In the genomic region with DNA sequence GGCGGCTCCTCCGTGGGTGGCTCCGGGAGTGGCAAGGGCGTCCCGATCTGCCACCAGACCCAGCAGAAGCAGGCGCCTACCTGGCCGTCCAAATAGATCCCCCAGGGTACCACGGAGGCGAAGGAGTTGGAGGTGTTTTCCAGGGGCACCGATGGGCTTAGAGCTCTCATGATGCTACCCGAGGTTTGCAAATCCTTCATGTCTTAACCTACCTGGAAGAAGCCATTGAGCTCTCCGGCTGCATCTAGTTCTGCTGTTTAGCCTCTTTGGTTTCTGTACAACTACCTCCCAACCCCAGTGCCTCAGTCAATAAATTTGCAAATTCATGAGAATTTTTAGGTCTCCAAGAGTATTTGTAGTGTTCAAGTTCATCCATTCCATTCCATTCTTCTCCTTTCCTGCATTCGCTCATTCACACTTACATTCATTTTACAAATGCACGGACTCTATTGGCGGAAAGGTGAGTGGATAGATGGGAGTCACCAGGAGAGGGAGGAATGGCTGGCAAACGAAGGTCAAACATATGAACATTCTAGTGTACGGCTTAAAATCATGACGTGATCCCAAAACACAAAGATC, we compare ENCODE assay signal across 9 cellular contexts. TPM values are rescaled to one million over a fixed set of nuclear protein-coding genes. Genes with fewer than 3 reads are reported as not detected.
DNase-seq lines count a peak whose midpoint lies in the region; ATAC-seq, FAIRE-seq and TF ChIP-seq lines count a peak whose summit lies in the region.
"Had no signal": no experiment of that assay in that cellular context is flagged by ENCODE, and none has a peak within 500 bp of the region (broad histone marks: within the 10 kb centered on the region; RNA-seq: fewer than 3 reads in every experiment).

No MANE protein-coding gene starts in this region.

- TF ChIP-seq POLR2A in GM12878 (IDR thresholded peaks at IDR 0.05; ENCODE audit: low read depth, low read length) (no peak), uterus (IDR thresholded peaks at IDR 0.05) (no peak)

- H3K9me3 Mint-ChIP-seq in Caco-2 (ENCODE audit: unreplicated experiment) = no peaks in the 10 kb centered on the region

- H4K20me1 ChIP-seq in GM12878 (ENCODE audit: control insufficient read depth, insufficient read depth) = no peaks in the 10 kb centered on the region

- H3K9me3 ChIP-seq in heart right ventricle (no peaks in the 10 kb centered on the region), GM12878 (replicated peaks; ENCODE audit: control insufficient read depth, insufficient read depth, low read length) (no peaks in the 10 kb centered on the region), mesodermal cell (ENCODE audit: control insufficient read depth, low read length) (no peaks in the 10 kb centered on the region), uterus (no peaks in the 10 kb centered on the region), Caco-2 (no peaks in the 10 kb centered on the region)

- no peaks in the 10 kb centered on the region for H3K4me1 Mint-ChIP-seq in Caco-2 (ENCODE audit: low read depth, unreplicated experiment)

- H3K27ac Mint-ChIP-seq in Caco-2 (ENCODE audit: unreplicated experiment) = no peak overlapping the region

- H3K4me3 ChIP-seq in heart right ventricle (peak overlapping the region in 9 of 10 donors; percentile 37 to 54 (median 49)), GM12878 (peak overlapping the region; percentile 50; the same call in 1 of the 2 replicates), mesodermal cell (ENCODE audit: extremely low read depth, insufficient read depth, low read length, poor library complexity, severe bottlenecking) (peak overlapping the region; percentile 55), uterus (peak overlapping the region; percentile 12 to 48), Caco-2 (ENCODE audit: low read depth, low read length) (no peak overlapping the region)

- no peak for TF ChIP-seq RAD21 in GM12878 (IDR thresholded peaks at IDR 0.05; ENCODE audit: insufficient read depth, low read depth, low read length)

- 24 to 27% methylated on average over 18 of the region's 18 CpGs for WGBS in heart right ventricle, 2 donors
- 2% methylated on average over 18 of the region's 18 CpGs for WGBS in GM12878 (ENCODE audit: insufficient coverage, insufficient replicate concordance, low lambda C conversion rate, missing lambda C conversion rate)
- WGBS in mesodermal cell (ENCODE audit: insufficient coverage in 2 of 2), 2 experiments = 17 to 25% methylated on average over 15 of the region's 18 CpGs

- H3K36me3 ChIP-seq in heart right ventricle = no peaks in the 10 kb centered on the region
- no peaks in the 10 kb centered on the region for H3K36me3 ChIP-seq in GM12878 (ENCODE audit: control insufficient read depth in 2 of 2, insufficient read depth in 2 of 2, low read length in 1 of 2)
- no peaks in the 10 kb centered on the region for H3K36me3 ChIP-seq in mesodermal cell (ENCODE audit: control insufficient read depth, insufficient read depth, low read length)
- no peaks in the 10 kb centered on the region for H3K36me3 ChIP-seq in uterus
- no peaks in the 10 kb centered on the region for H3K36me3 ChIP-seq in Caco-2 (ENCODE audit: control insufficient read depth, insufficient read depth, low read length)

- H3K9ac ChIP-seq in GM12878 (ENCODE audit: control insufficient read depth, insufficient read depth, low read length) = no peak overlapping the region; the same call in 1 of the 2 replicates

- ATAC-seq in heart right ventricle (no peak), Right ventricle myocardium superior (ENCODE audit: poor library complexity) (no peak), GM12878 (peak; percentile 6), GM18861 (IDR thresholded peaks at IDR 0.05; ENCODE audit: unreplicated experiment) (no peak)

- H3K27me3 ChIP-seq in heart right ventricle (peaks cover 2 to 81% (median 63%) of the 10 kb centered on the region in 7 donors), GM12878 (replicated peaks in 1 of 2; ENCODE audit: control insufficient read depth in 2 of 2, insufficient read depth in 2 of 2, low read length in 1 of 2) (0 out of 4 replicates have a peak, but pooled peaks cover 0 to 4% of the 10 kb centered on the region in 2 experiments), uterus (peaks cover 0 to 18% of the 10 kb centered on the region in 2 donors), Caco-2 (replicated peaks; ENCODE audit: control insufficient read depth, insufficient read depth, low read length) (no peaks in the 10 kb centered on the region; the same call in 1 of the 2 replicates)

- SMC1A ChIA-PET in GM12878 (lab: Charles Lee; ENCODE audit: uncharacterized antibody, unreplicated experiment) = interaction anchor here (0.7 to 2.8 kb wide), 19 partner anchors 9 to 472 kb away, joined by 3 to 31 read pairs (median 4); no protein-coding TSS in a partner anchor

- peak overlapping the region; percentile 91 for H3K4me2 ChIP-seq in GM12878 (ENCODE audit: control insufficient read depth, insufficient read depth)

- CTCF ChIA-PET in GM12878 (lab: Yijun Ruan, JAX) = interaction anchor here (0.7 to 4.1 kb wide), 15 partner anchors 8 to 234 kb away, joined by 3 to 38 read pairs (median 6); no protein-coding TSS in a partner anchor
- CTCF ChIA-PET in Caco-2 (lab: Charles Lee) = no interaction called here

- no peaks in the 10 kb centered on the region for H3K36me3 Mint-ChIP-seq in Caco-2 (ENCODE audit: insufficient read depth, unreplicated experiment)

- POLR2A ChIA-PET in GM12878 (lab: Charles Lee) (interaction anchor here (1.0 to 1.9 kb wide), 7 partner anchors 8 to 83 kb away, joined by 3 to 11 read pairs (median 7); no protein-coding TSS in a partner anchor), Caco-2 (lab: Charles Lee) (no interaction called here)

- FAIRE-seq in GM12878 (lab: Jason Lieb, UNC) = no peak

- H3K27ac ChIP-seq in heart right ventricle = no peak overlapping the region
- H3K27ac ChIP-seq in GM12878 (ENCODE audit: control insufficient read depth, insufficient read depth) = no peak overlapping the region
- no peak overlapping the region for H3K27ac ChIP-seq in mesodermal cell (ENCODE audit: low read depth, low read length, severe bottlenecking)
- H3K27ac ChIP-seq in uterus = no peak overlapping the region

- no peak for TF ChIP-seq CTCF in heart right ventricle (IDR thresholded peaks at IDR 0.05)
- TF ChIP-seq CTCF in GM12878 (IDR thresholded peaks at IDR 0.05 in 2 of 3, conservative IDR thresholded peaks at IDR 0.05 in 1 of 3; ENCODE audit: control insufficient read depth in 2 of 3, extremely low read depth in 1 of 3, insufficient read depth in 1 of 3, low read depth in 3 of 3, low read length in 3 of 3) = no peak
- no peak for TF ChIP-seq CTCF in uterus (IDR thresholded peaks at IDR 0.05)
- TF ChIP-seq CTCF in Caco-2 (IDR thresholded peaks at IDR 0.05; ENCODE audit: insufficient read depth in 1 of 2, low read depth in 1 of 2, low read length in 1 of 2, severe bottlenecking in 1 of 2, unreplicated experiment in 1 of 2) = no peak

- RAD21 ChIA-PET in GM12878 (lab: Charles Lee; ENCODE audit: unreplicated experiment) = interaction anchor here (0.6 to 4.2 kb wide), 12 partner anchors 9 to 139 kb away, joined by 3 to 31 read pairs (median 5); no protein-coding TSS in a partner anchor

- H3K4me3 Mint-ChIP-seq in Caco-2 (ENCODE audit: unreplicated experiment) = no peak overlapping the region

- H3K4me1 ChIP-seq in heart right ventricle = peaks cover 3 to 21% (median 9%) of the 10 kb centered on the region in 9 donors
- H3K4me1 ChIP-seq in GM12878 (ENCODE audit: control insufficient read depth, insufficient read depth, low read length) = peaks cover 15% of the 10 kb centered on the region
- H3K4me1 ChIP-seq in mesodermal cell (ENCODE audit: control insufficient read depth, insufficient read depth, low read length, poor library complexity, severe bottlenecking) = no peaks in the 10 kb centered on the region
- H3K4me1 ChIP-seq in uterus = peaks cover 0 to 7% of the 10 kb centered on the region in 2 donors
- no peaks in the 10 kb centered on the region for H3K4me1 ChIP-seq in Caco-2

- no peak for DNase-seq in heart right ventricle
- no peak for DNase-seq in Right ventricle myocardium superior
- no peak for DNase-seq in GM12878 (ENCODE audit: low read depth, low spot score)
- no peak for DNase-seq in uterus
- DNase-seq in Caco-2 = no peak
- DNase-seq in NCI-H2029 treated with DMSO at 0.1 percent for 48 hours (lab: John Stamatoyannopoulos, UW) = no peak
- DNase-seq: GF-D8 had no signal

- 0 out of 2 replicates have a peak overlapping the region, but pooled peaks have one; percentile 2 for H2AFZ ChIP-seq in GM12878 (ENCODE audit: control insufficient read depth, low read depth, low read length)

- TF ChIP-seq EP300 in GM12878 (IDR thresholded peaks at IDR 0.05; ENCODE audit: borderline replicate concordance in 1 of 2, control insufficient read depth in 1 of 2, low read depth in 2 of 2, low read length in 2 of 2) = no peak

- BruUV-seq in GM12878 (replicated peaks; lab: Mats Ljungman, UMichigan) = no TSS peak
- BruUV-seq in Caco-2 (replicated peaks; lab: Mats Ljungman, UMichigan) = no TSS peak

- intact Hi-C loops in heart right ventricle (cut with DNase I) = no loop called here
- intact Hi-C loops in Right ventricle myocardium superior (cut with DNase I) = no loop called here
- intact Hi-C loops in GM12878 (cut with micrococcal nuclease; ENCODE audit: unreplicated experiment) = loop anchor here (5.0 kb wide), 1 partner anchor 80 kb away; no protein-coding TSS in a partner anchor
- intact Hi-C loops in uterus (cut with DNase I; ENCODE audit: low total_unique reads) = no loop called here
- intact Hi-C loops in Caco-2 (cut with micrococcal nuclease; ENCODE audit: unreplicated experiment) = no loop called here

- in situ Hi-C loops in GM12878 (cut with MboI) = no loop called here

- H3K27me3 Mint-ChIP-seq in Caco-2 (ENCODE audit: insufficient read depth, unreplicated experiment) = peaks cover 26% of the 10 kb centered on the region

- no peaks in the 10 kb centered on the region for H3K79me2 ChIP-seq in GM12878 (ENCODE audit: control insufficient read depth, insufficient read depth, low read length)

RNA-seq across cellular contexts. Expression of gene LORICRIN, which starts 2.4 kb away (rescaled TPM):
- total RNA-seq in heart right ventricle = not detected
- polyA plus RNA-seq in heart right ventricle = not detected
- not detected for total RNA-seq in Right ventricle myocardium superior
- not detected in 2 replicates for total RNA-seq in GM12878 (2013; cell fraction: nucleolus; rRNA removed)
- total RNA-seq in GM12878 (2014; rRNA removed) = 0.06 TPM in 1 of 2 replicates, not detected in the other
- total RNA-seq in GM12878 (2014; rRNA removed; fragmentation: Illumina TruSeq; extraction: Trizol) = not detected in 2 replicates
- total RNA-seq in GM12878 (2021) = not detected in 2 replicates
- not detected for polyA plus RNA-seq in GM12878 (2011; ENCODE audit: low read depth)
- polyA plus RNA-seq in GM12878 (2011; rRNA removed) = not detected in 2 replicates
- 0.07 TPM in 1 of 2 replicates, not detected in the other for polyA plus RNA-seq in GM12878 (2011; cell fraction: cytosol; rRNA removed)
- 0.25 and 0.39 TPM in 2 replicates for polyA plus RNA-seq in GM12878 (2011; cell fraction: nucleus; rRNA removed)
- not detected in 2 replicates for polyA plus RNA-seq in GM12878 (2012)
- polyA plus RNA-seq in GM12878 (2014; fragmentation: Illumina TruSeq; extraction: Trizol) = not detected in 2 replicates
- not detected for polyA plus RNA-seq in GM12878 (2014; fragmentation: Nextera tagmentation; extraction: Ambion mirVana)
- 0.37 TPM in 1 of 2 replicates, not detected in the other for polyA plus RNA-seq in GM12878 (2014; rRNA removed)
- not detected for polyA plus RNA-seq in GM12878 (2016; fragmentation: Nextera tagmentation; extraction: Ambion mirVana)
- 0.26 TPM in 1 of 2 replicates, not detected in the other for polyA minus RNA-seq in GM12878 (2011; rRNA and poly(A)+ RNA removed)
- polyA minus RNA-seq in GM12878 (2011; cell fraction: cytosol; rRNA and poly(A)+ RNA removed) = not detected in 2 replicates
- polyA minus RNA-seq in GM12878 (2011; cell fraction: nucleus; rRNA and poly(A)+ RNA removed) = 0.57 TPM in 1 of 2 replicates, not detected in the other
- polyA plus RNA-seq in mesodermal cell (2013, experiment 1 of 2) = 0.55 TPM
- polyA plus RNA-seq in mesodermal cell (2013, experiment 2 of 2) = 0.66 TPM
- total RNA-seq in uterus = not detected
- total RNA-seq in Caco-2 (2022) = not detected in 2 replicates

RNA-seq across cellular contexts. Expression of gene PRR9, which starts 44.5 kb away (rescaled TPM):
- not detected for total RNA-seq in heart right ventricle
- not detected for polyA plus RNA-seq in heart right ventricle
- not detected for total RNA-seq in Right ventricle myocardium superior
- total RNA-seq in GM12878 (2013; cell fraction: nucleolus; rRNA removed) = not detected in 2 replicates
- total RNA-seq in GM12878 (2014; rRNA removed) = not detected in 2 replicates
- total RNA-seq in GM12878 (2014; rRNA removed; fragmentation: Illumina TruSeq; extraction: Trizol) = not detected in 2 replicates
- not detected in 2 replicates for total RNA-seq in GM12878 (2021)
- not detected for polyA plus RNA-seq in GM12878 (2011; ENCODE audit: low read depth)
- polyA plus RNA-seq in GM12878 (2011; rRNA removed) = not detected in 2 replicates
- polyA plus RNA-seq in GM12878 (2011; cell fraction: cytosol; rRNA removed) = not detected in 2 replicates
- not detected in 2 replicates for polyA plus RNA-seq in GM12878 (2011; cell fraction: nucleus; rRNA removed)
- polyA plus RNA-seq in GM12878 (2012) = not detected in 2 replicates
- not detected in 2 replicates for polyA plus RNA-seq in GM12878 (2014; fragmentation: Illumina TruSeq; extraction: Trizol)
- not detected for polyA plus RNA-seq in GM12878 (2014; fragmentation: Nextera tagmentation; extraction: Ambion mirVana)
- polyA plus RNA-seq in GM12878 (2014; rRNA removed) = not detected in 2 replicates
- not detected for polyA plus RNA-seq in GM12878 (2016; fragmentation: Nextera tagmentation; extraction: Ambion mirVana)
- polyA minus RNA-seq in GM12878 (2011; rRNA and poly(A)+ RNA removed) = not detected in 2 replicates
- not detected in 2 replicates for polyA minus RNA-seq in GM12878 (2011; cell fraction: cytosol; rRNA and poly(A)+ RNA removed)
- not detected in 2 replicates for polyA minus RNA-seq in GM12878 (2011; cell fraction: nucleus; rRNA and poly(A)+ RNA removed)
- polyA plus RNA-seq in mesodermal cell (2013, experiment 1 of 2) = 5.1 TPM
- polyA plus RNA-seq in mesodermal cell (2013, experiment 2 of 2) = 4.4 TPM
- total RNA-seq in uterus = not detected
- total RNA-seq in Caco-2 (2022) = 0.88 TPM in 1 of 2 replicates, not detected in the other

RNA-seq across cellular contexts. Expression of gene PGLYRP3, which starts 50.9 kb away (rescaled TPM):
- not detected for total RNA-seq in heart right ventricle
- polyA plus RNA-seq in heart right ventricle = not detected
- total RNA-seq in Right ventricle myocardium superior = not detected
- 3.9 and 5.7 TPM in 2 replicates for total RNA-seq in GM12878 (2013; cell fraction: nucleolus; rRNA removed)
- total RNA-seq in GM12878 (2014; rRNA removed) = not detected in 2 replicates
- not detected in 2 replicates for total RNA-seq in GM12878 (2014; rRNA removed; fragmentation: Illumina TruSeq; extraction: Trizol)
- 0.29 TPM in 1 of 2 replicates, not detected in the other for total RNA-seq in GM12878 (2021)
- polyA plus RNA-seq in GM12878 (2011; ENCODE audit: low read depth) = not detected
- polyA plus RNA-seq in GM12878 (2011; rRNA removed) = 0.19 and 0.49 TPM in 2 replicates
- polyA plus RNA-seq in GM12878 (2011; cell fraction: cytosol; rRNA removed) = 0.42 and 0.53 TPM in 2 replicates
- 1.6 TPM in 2 replicates for polyA plus RNA-seq in GM12878 (2011; cell fraction: nucleus; rRNA removed)
- 0.27 and 0.28 TPM in 2 replicates for polyA plus RNA-seq in GM12878 (2012)
- polyA plus RNA-seq in GM12878 (2014; fragmentation: Illumina TruSeq; extraction: Trizol) = 0.18 TPM in 1 of 2 replicates, not detected in the other
- not detected for polyA plus RNA-seq in GM12878 (2014; fragmentation: Nextera tagmentation; extraction: Ambion mirVana)
- 0.22 TPM in 1 of 2 replicates, not detected in the other for polyA plus RNA-seq in GM12878 (2014; rRNA removed)
- under 1 TPM in 1 of 2 experiments, not detected in 1; 0.10 TPM for polyA plus RNA-seq in GM12878 (2016; fragmentation: Nextera tagmentation; extraction: Ambion mirVana)
- 1.2 and 1.3 TPM in 2 replicates for polyA minus RNA-seq in GM12878 (2011; rRNA and poly(A)+ RNA removed)
- not detected in 2 replicates for polyA minus RNA-seq in GM12878 (2011; cell fraction: cytosol; rRNA and poly(A)+ RNA removed)
- polyA minus RNA-seq in GM12878 (2011; cell fraction: nucleus; rRNA and poly(A)+ RNA removed) = 1.5 and 1.7 TPM in 2 replicates
- polyA plus RNA-seq in mesodermal cell (2013, experiment 1 of 2) = not detected
- not detected for polyA plus RNA-seq in mesodermal cell (2013, experiment 2 of 2)
- total RNA-seq in uterus = not detected
- total RNA-seq in Caco-2 (2022) = not detected in 2 replicates

RNA-seq across cellular contexts. Expression of gene LELP1, which starts 58.7 kb away (rescaled TPM):
- total RNA-seq in heart right ventricle (not detected), Right ventricle myocardium superior (not detected), GM12878 (2014; rRNA removed) (not detected in 2 replicates), GM12878 (2014; rRNA removed; fragmentation: Illumina TruSeq; extraction: Trizol) (not detected in 2 replicates), GM12878 (2021) (not detected in 2 replicates), uterus (not detected), Caco-2 (2022) (not detected in 2 replicates)
- polyA plus RNA-seq in heart right ventricle (not detected), GM12878 (2011; rRNA removed) (not detected in 2 replicates), GM12878 (2014; fragmentation: Illumina TruSeq; extraction: Trizol) (not detected in 2 replicates), GM12878 (2014; fragmentation: Nextera tagmentation; extraction: Ambion mirVana) (not detected), GM12878 (2014; rRNA removed) (not detected in 2 replicates), GM12878 (2016; fragmentation: Nextera tagmentation; extraction: Ambion mirVana) (not detected)
- not detected in 2 replicates for total RNA-seq in GM12878 (2013; cell fraction: nucleolus; rRNA removed)
- not detected for polyA plus RNA-seq in GM12878 (2011; ENCODE audit: low read depth)
- polyA plus RNA-seq in GM12878 (2011; cell fraction: cytosol; rRNA removed) = not detected in 2 replicates
- not detected in 2 replicates for polyA plus RNA-seq in GM12878 (2011; cell fraction: nucleus; rRNA removed)
- polyA plus RNA-seq in GM12878 (2012) = not detected in 2 replicates
- not detected in 2 replicates for polyA minus RNA-seq in GM12878 (2011; rRNA and poly(A)+ RNA removed)
- not detected in 2 replicates for polyA minus RNA-seq in GM12878 (2011; cell fraction: cytosol; rRNA and poly(A)+ RNA removed)
- polyA minus RNA-seq in GM12878 (2011; cell fraction: nucleus; rRNA and poly(A)+ RNA removed) = not detected in 2 replicates
- polyA plus RNA-seq in mesodermal cell (2013, experiment 1 of 2) = not detected
- polyA plus RNA-seq in mesodermal cell (2013, experiment 2 of 2) = not detected
